ENCODE assay signal across 1 cellular context in genomic region chr11:3382613-3383275, GRCh38.
TF ChIP-seq lines count a peak whose summit lies in the region.

No MANE protein-coding gene starts in this region.

TF ChIP-seq in GM23338, 12 proteins besides CTCF, POLR2A, EP300 and RAD21 (continued from another document):
- no peak for TF ChIP-seq ZNF462 (CRISPR knock-in tag; IDR thresholded peaks at IDR 0.05)
- no peak for TF ChIP-seq REST (IDR thresholded peaks at IDR 0.05; ENCODE audit: unreplicated experiment)
- TF ChIP-seq POLR2AphosphoS5 (IDR thresholded peaks at IDR 0.05; ENCODE audit: low read depth) = no peak
- TF ChIP-seq ZNF114 (CRISPR knock-in tag; IDR thresholded peaks at IDR 0.05) = no peak
- no peak for TF ChIP-seq EZH2phosphoT487 (IDR thresholded peaks at IDR 0.05; ENCODE audit: unreplicated experiment)
- TF ChIP-seq ZNF331 (CRISPR knock-in tag; IDR thresholded peaks at IDR 0.05; ENCODE audit: low read depth) = no peak
- TF ChIP-seq NANOG (IDR thresholded peaks at IDR 0.05; ENCODE audit: borderline replicate concordance) = no peak
- no peak for TF ChIP-seq JUNB (IDR thresholded peaks at IDR 0.05; ENCODE audit: unreplicated experiment)
- TF ChIP-seq EZH2 (IDR thresholded peaks at IDR 0.05; ENCODE audit: low read depth, unreplicated experiment) = no peak
- TF ChIP-seq CREB1 (CRISPR knock-in tag; IDR thresholded peaks at IDR 0.05; ENCODE audit: low read depth) = no peak
